In the genomic region with DNA sequence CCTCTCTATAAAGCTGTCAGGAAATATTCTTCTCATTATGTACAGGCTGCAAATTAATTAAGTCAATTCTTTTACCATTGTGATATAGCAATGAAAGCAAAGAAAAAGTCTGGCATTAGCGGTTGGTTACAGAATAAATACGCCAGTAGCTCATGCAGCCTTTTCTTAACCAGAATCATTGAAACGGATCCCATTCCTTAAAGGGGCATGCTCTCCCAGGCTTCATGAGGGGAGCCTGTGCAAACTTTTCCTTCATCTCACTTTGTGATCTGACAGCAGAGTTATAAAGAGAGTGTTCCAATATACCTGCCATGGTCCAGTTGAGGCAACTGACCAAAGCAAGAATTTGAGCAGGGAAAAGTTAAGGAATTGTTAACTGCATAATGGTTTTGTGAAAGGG, we compare ENCODE assay signal across 20 cellular contexts.
A peak's percentile ranks its signal among the peaks of the same experiment; 100 is the strongest.
DNase-seq lines count a peak whose midpoint lies in the region; ATAC-seq, FAIRE-seq and TF ChIP-seq lines count a peak whose summit lies in the region.
"Had no signal": no experiment of that assay in that cellular context is flagged by ENCODE, and none has a peak within 500 bp of the region (broad histone marks: within the 10 kb centered on the region; RNA-seq: fewer than 3 reads in every experiment).

No MANE protein-coding gene starts in this region.

- H3K9me3 ChIP-seq in A549, result no peaks in the 10 kb centered on the region
- no peaks in the 10 kb centered on the region for H3K9me3 ChIP-seq in PC-3 (ENCODE audit: low read length)
- H3K9me3 ChIP-seq in hepatocyte (ENCODE audit: low read depth), result no peaks in the 10 kb centered on the region
- H3K9me3 ChIP-seq in neural progenitor cell (ENCODE audit: low read depth), result no peaks in the 10 kb centered on the region
- no peaks in the 10 kb centered on the region for H3K9me3 ChIP-seq in spleen
- H3K9me3 ChIP-seq: esophagus muscularis mucosa, mucosa of descending colon had no signal

- H3F3A ChIP-seq in PC-3 (ENCODE audit: low read length, unreplicated experiment) (no peaks in the 10 kb centered on the region), neural progenitor cell (ENCODE audit: low read depth) (no peaks in the 10 kb centered on the region)

- H3K27me3 Mint-ChIP-seq in neural progenitor cell (ENCODE audit: insufficient read depth, low read depth), result peaks cover 15% of the 10 kb centered on the region
- H3K27me3 Mint-ChIP-seq in T-helper 2 cell treated with Interferon-gamma antibody and Interleukin-4, amounts not matched to agents 5 μg/mL and 100 μg/mL, for 36 hours (ENCODE audit: low read depth), result peaks cover 15% of the 10 kb centered on the region

- 76% methylated on average over 3 of the region's 3 CpGs for WGBS in A549 (ENCODE audit: missing lambda C conversion rate)
- WGBS in hepatocyte (ENCODE audit: low lambda C conversion rate, missing lambda C conversion rate), result 77% methylated on average over 3 of the region's 3 CpGs
- 81 to 94% (median 85%) methylated on average over 3 of the region's 3 CpGs for WGBS in spleen, 5 donors

- H3K4me1 Mint-ChIP-seq in neural progenitor cell, result peaks cover 12% of the 10 kb centered on the region
- H3K4me1 Mint-ChIP-seq in T-helper 2 cell treated with Interferon-gamma antibody and Interleukin-4, amounts not matched to agents 5 μg/mL and 100 μg/mL, for 36 hours (ENCODE audit: low read depth), result peaks cover 2% of the 10 kb centered on the region
- H3K4me1 Mint-ChIP-seq: activated CD4-positive, alpha-beta T cell treated with anti-CD3 and anti-CD28 coated beads, Interleukin-2, amount 10 ng/mL, durations not matched to agents 24 days and 14 days had no signal

- intact Hi-C loops in PC-3 (cut with micrococcal nuclease), result loop anchor here (2.0 kb wide), 1 partner anchor 255 kb away; no protein-coding TSS in a partner anchor
- intact Hi-C loops in spleen (cut with DNase I; ENCODE audit: low total_unique reads), result no loop called here

- H4K20me1 ChIP-seq in PC-3 (ENCODE audit: low read length) (no peaks in the 10 kb centered on the region), hepatocyte (ENCODE audit: insufficient read depth, poor library complexity, severe bottlenecking) (no peaks in the 10 kb centered on the region), neural progenitor cell (ENCODE audit: low read depth) (no peaks in the 10 kb centered on the region)

- no peaks in the 10 kb centered on the region for H3K36me3 Mint-ChIP-seq in neural progenitor cell
- no peaks in the 10 kb centered on the region for H3K36me3 Mint-ChIP-seq in T-helper 2 cell treated with Interferon-gamma antibody and Interleukin-4, amounts not matched to agents 5 μg/mL and 100 μg/mL, for 36 hours (ENCODE audit: low read depth)

- TF ChIP-seq POLR2A in A549 (IDR thresholded peaks at IDR 0.05; ENCODE audit: low read length) (no peak), spleen (IDR thresholded peaks at IDR 0.05) (no peak)

- CTCF ChIA-PET in A549 (lab: Yijun Ruan, JAX), result interaction anchor here (0.6 to 3.5 kb wide), 26 partner anchors 10 to 650 kb away, joined by 3 to 38 read pairs (median 4); no protein-coding TSS in a partner anchor
- CTCF ChIA-PET in PC-3 (lab: Charles Lee), result interaction anchor here (0.5 to 1.0 kb wide), 2 partner anchors 278 to 537 kb away, joined by 4 to 7 read pairs; no protein-coding TSS in a partner anchor

- H3K9me2 ChIP-seq in PC-3 (replicated peaks; ENCODE audit: low read length) (no peaks in the 10 kb centered on the region), hepatocyte (replicated peaks; ENCODE audit: insufficient read depth) (no peaks in the 10 kb centered on the region)

- H3K4me2 ChIP-seq in A549, result peak overlapping the region; percentile 32; the same call in 1 of the 3 replicates
- H3K4me2 ChIP-seq in PC-3 (ENCODE audit: low read length), result peak overlapping the region; percentile 42; the same call in 1 of the 2 replicates
- H3K4me2 ChIP-seq in hepatocyte, result no peak overlapping the region
- peak overlapping the region; percentile 47 for H3K4me2 ChIP-seq in neural progenitor cell

- no peak overlapping the region for H2AFZ ChIP-seq in PC-3 (ENCODE audit: low read length)
- peak overlapping the region; percentile 29 for H2AFZ ChIP-seq in hepatocyte
- peak overlapping the region; percentile 78 for H2AFZ ChIP-seq in neural progenitor cell (replicated peaks)

- BruUV-seq in PC-3 (replicated peaks; lab: Mats Ljungman, UMichigan), result no TSS peak

- H3K4me1 ChIP-seq in A549 (no peaks in the 10 kb centered on the region), PC-3 (ENCODE audit: insufficient read depth, low read length) (no peaks in the 10 kb centered on the region), hepatocyte (ENCODE audit: insufficient read depth) (no peaks in the 10 kb centered on the region), neural progenitor cell (peaks cover 22% of the 10 kb centered on the region), spleen (peaks cover 0 to 31% (median 4%) of the 10 kb centered on the region in 6 donors)
- H3K4me1 ChIP-seq: esophagus muscularis mucosa had no signal

- TF ChIP-seq EP300 in A549 (IDR thresholded peaks at IDR 0.05), result no peak

- no peak for ATAC-seq in A549
- no peak for ATAC-seq in PC-3
- no peak for ATAC-seq in GM21526 (IDR thresholded peaks at IDR 0.05; ENCODE audit: low FRiP score, unreplicated experiment)
- ATAC-seq in GM19467 (IDR thresholded peaks at IDR 0.05; ENCODE audit: unreplicated experiment), result no peak

- TF ChIP-seq RAD21 in A549 (conservative IDR thresholded peaks at IDR 0.05 in 1 of 2, IDR thresholded peaks at IDR 0.05 in 1 of 2), result no peak

- H3K4me3 Mint-ChIP-seq in neural progenitor cell, result no peak overlapping the region
- no peak overlapping the region for H3K4me3 Mint-ChIP-seq in T-helper 2 cell treated with Interferon-gamma antibody and Interleukin-4, amounts not matched to agents 5 μg/mL and 100 μg/mL, for 36 hours
- H3K4me3 Mint-ChIP-seq: activated CD4-positive, alpha-beta T cell treated with anti-CD3 and anti-CD28 coated beads, Interleukin-2, amount 10 ng/mL, durations not matched to agents 24 days and 14 days; CD4-positive, alpha-beta T cell had no signal

- H3K27ac ChIP-seq in A549 (no peak overlapping the region), PC-3 (ENCODE audit: low read length) (no peak overlapping the region), hepatocyte (no peak overlapping the region), neural progenitor cell (peak overlapping the region; percentile 2), spleen (no peak overlapping the region)
- H3K27ac ChIP-seq: brain microvascular endothelial cell, esophagus muscularis mucosa had no signal

- H3K9me3 Mint-ChIP-seq in neural progenitor cell, result peaks cover 2% of the 10 kb centered on the region
- no peaks in the 10 kb centered on the region for H3K9me3 Mint-ChIP-seq in T-helper 2 cell treated with Interferon-gamma antibody and Interleukin-4, amounts not matched to agents 5 μg/mL and 100 μg/mL, for 36 hours
- H3K9me3 Mint-ChIP-seq: activated CD4-positive, alpha-beta T cell treated with anti-CD3 and anti-CD28 coated beads, Interleukin-2, amount 10 ng/mL, durations not matched to agents 24 days and 14 days; CD4-positive, alpha-beta T cell had no signal

- peak overlapping the region; percentile 94 for H3K27ac Mint-ChIP-seq in neural progenitor cell
- H3K27ac Mint-ChIP-seq in T-helper 2 cell treated with Interferon-gamma antibody and Interleukin-4, amounts not matched to agents 5 μg/mL and 100 μg/mL, for 36 hours, result no peak overlapping the region
- H3K27ac Mint-ChIP-seq: activated CD4-positive, alpha-beta T cell treated with anti-CD3 and anti-CD28 coated beads, Interleukin-2, amount 10 ng/mL, durations not matched to agents 24 days and 14 days; CD4-positive, alpha-beta T cell had no signal

- no peak overlapping the region for H3K4me3 ChIP-seq in A549
- no peak overlapping the region for H3K4me3 ChIP-seq in PC-3 (ENCODE audit: low read length)
- H3K4me3 ChIP-seq in hepatocyte, result no peak overlapping the region
- no peak overlapping the region for H3K4me3 ChIP-seq in neural progenitor cell
- H3K4me3 ChIP-seq in spleen, result no peak overlapping the region
- H3K4me3 ChIP-seq: mucosa of descending colon had no signal

- POLR2A ChIA-PET in A549 (lab: Yijun Ruan, JAX), result interaction anchor here (1.0 kb wide), 1 partner anchor 256 kb away, joined by 3 read pairs; no protein-coding TSS in a partner anchor
- POLR2A ChIA-PET in PC-3 (lab: Charles Lee; ENCODE audit: unreplicated experiment), result no interaction called here

- peaks cover 22% of the 10 kb centered on the region; the same call in 1 of the 2 replicates for H3K27me3 ChIP-seq in PC-3 (ENCODE audit: low read length)
- no peaks in the 10 kb centered on the region for H3K27me3 ChIP-seq in hepatocyte
- H3K27me3 ChIP-seq in neural progenitor cell, result no peaks in the 10 kb centered on the region
- H3K27me3 ChIP-seq in spleen (replicated peaks in 1 of 7), result no peaks in the 10 kb centered on the region
- H3K27me3 ChIP-seq: brain microvascular endothelial cell, esophagus muscularis mucosa had no signal

- H3K9ac ChIP-seq in PC-3 (ENCODE audit: low read length) (no peak overlapping the region), neural progenitor cell (no peak overlapping the region)

- DNase-seq in A549 (ENCODE audit: low read depth in 1 of 2, low spot score in 1 of 2), result no peak
- DNase-seq in PC-3, result no peak
- DNase-seq in hepatocyte (ENCODE audit: low spot score), result no peak
- DNase-seq in neural progenitor cell (ENCODE audit: low spot score), result peak; percentile 28
- DNase-seq in T-helper 2 cell treated with Interferon-gamma antibody and Interleukin-4, amounts not matched to agents 5 μg/mL and 100 μg/mL, for 36 hours (ENCODE audit: low spot score), result no peak
- DNase-seq in spleen, result no peak
- DNase-seq: activated naive CD4-positive, alpha-beta T cell; activated T-cell treated with anti-CD3 and anti-CD28 coated beads for 4 hours; DMS79; stimulated activated naive CD4-positive, alpha-beta T cell had no signal

- H3K79me2 ChIP-seq in PC-3 (ENCODE audit: low read length), result no peaks in the 10 kb centered on the region
- no peaks in the 10 kb centered on the region for H3K79me2 ChIP-seq in hepatocyte
- no peaks in the 10 kb centered on the region for H3K79me2 ChIP-seq in neural progenitor cell (ENCODE audit: low read depth)

- H3K36me3 ChIP-seq in PC-3 (ENCODE audit: low read depth, low read length), result no peaks in the 10 kb centered on the region
- no peaks in the 10 kb centered on the region for H3K36me3 ChIP-seq in hepatocyte (replicated peaks; ENCODE audit: insufficient read depth, low read depth)
- H3K36me3 ChIP-seq in neural progenitor cell, result no peaks in the 10 kb centered on the region
- H3K36me3 ChIP-seq in spleen, result no peaks in the 10 kb centered on the region
- H3K36me3 ChIP-seq: brain microvascular endothelial cell, esophagus muscularis mucosa had no signal

- TF ChIP-seq CTCF in A549 (IDR thresholded peaks at IDR 0.05) (no peak), PC-3 (conservative IDR thresholded peaks at IDR 0.05; ENCODE audit: low read depth, low read length) (no peak), hepatocyte (IDR thresholded peaks at IDR 0.05; ENCODE audit: poor library complexity) (no peak), neural progenitor cell (IDR thresholded peaks at IDR 0.05) (no peak), spleen (IDR thresholded peaks at IDR 0.05 in 8 of 11, conservative IDR thresholded peaks at IDR 0.05 in 3 of 11) (no peak)

- no peak for FAIRE-seq in A549 (lab: Jason Lieb, UNC)
- FAIRE-seq: A204.1, keratinocyte, RCC 7860 had no signal

TF ChIP-seq in A549, 52 proteins besides CTCF, POLR2A, EP300 and RAD21 (continues in another document):
- TF ChIP-seq JUNB (IDR thresholded peaks at IDR 0.05), result no peak
- no peak for TF ChIP-seq FOSL2 (IDR thresholded peaks at IDR 0.05)
- TF ChIP-seq FOSL2 (CRISPR knock-in tag; IDR thresholded peaks at IDR 0.05), result no peak
